8 cellular contexts compared by ENCODE assay signal in genomic region chr2:26961603-26962184, GRCh38. TPM values are rescaled to one million over a fixed set of nuclear protein-coding genes. Genes with fewer than 3 reads are reported as not detected.
DNase-seq lines count a peak whose midpoint lies in the region; ATAC-seq and TF ChIP-seq lines count a peak whose summit lies in the region.

No MANE protein-coding gene starts in this region.

- peaks cover 29% of the 10 kb centered on the region for H3K27me3 Mint-ChIP-seq in CD4-positive, CD25-positive, alpha-beta regulatory T cell

- H3K9me3 Mint-ChIP-seq in CD4-positive, CD25-positive, alpha-beta regulatory T cell, result peaks cover 0 to 1% (median 0%) of the 10 kb centered on the region in 7 donors

- ATAC-seq in CD4-positive, CD25-positive, alpha-beta regulatory T cell (ENCODE audit: low read depth in 2 of 2), result peak; percentile 78 to 82
- ATAC-seq in HG03439 (IDR thresholded peaks at IDR 0.05; ENCODE audit: unreplicated experiment) (peak; percentile 73), lower lobe of right lung (peak; percentile 96 to 97), GM18517 (IDR thresholded peaks at IDR 0.05; ENCODE audit: unreplicated experiment) (no peak)

- H3K27ac ChIP-seq in CD4-positive, CD25-positive, alpha-beta regulatory T cell (ENCODE audit: insufficient read depth, low read length, poor library complexity, severe bottlenecking), result no peak overlapping the region
- H3K27ac ChIP-seq in dorsolateral prefrontal cortex (peak overlapping the region in 3 of 59 donors; percentile 28 to 44 (median 29)), lower lobe of right lung (no peak overlapping the region)

- H3K4me3 ChIP-seq in CD4-positive, CD25-positive, alpha-beta regulatory T cell (ENCODE audit: low read depth, low read length), result no peak overlapping the region
- H3K4me3 ChIP-seq in dorsolateral prefrontal cortex, result peak overlapping the region in 32 of 59 donors; percentile 2 to 48 (median 30)
- no peak overlapping the region for H3K4me3 ChIP-seq in lower lobe of right lung

- H3K4me1 ChIP-seq in CD4-positive, CD25-positive, alpha-beta regulatory T cell (ENCODE audit: control insufficient read depth, insufficient read depth, low read length, poor library complexity, severe bottlenecking), result no peaks in the 10 kb centered on the region
- peaks cover 6% of the 10 kb centered on the region for H3K4me1 ChIP-seq in lower lobe of right lung

- peaks cover 4% of the 10 kb centered on the region for H3K27me3 ChIP-seq in CD4-positive, CD25-positive, alpha-beta regulatory T cell (ENCODE audit: control insufficient read depth, insufficient read depth, low read length)
- peaks cover 0 to 25% (median 0%) of the 10 kb centered on the region in 45 donors for H3K27me3 ChIP-seq in dorsolateral prefrontal cortex
- H3K27me3 ChIP-seq in lower lobe of right lung (ENCODE audit: low read depth), result peaks cover 17% of the 10 kb centered on the region

- intact Hi-C loops in dorsolateral prefrontal cortex (cut with DNase I) (loop anchor here (1.0 to 10.0 kb wide), 4 partner anchors 55 to 363 kb away; partner anchors contain the start of genes KHK (in 1 of the 2) and MPV17 (in 1 of the 2)), lower lobe of right lung (cut with DNase I) (loop anchor here (5.0 kb wide), 1 partner anchor 56 kb away; no protein-coding TSS in a partner anchor)

- peak; percentile 63 to 77 (median 73) for DNase-seq in CD4-positive, CD25-positive, alpha-beta regulatory T cell
- peak; percentile 61 for DNase-seq in NCI-H526 treated with DMSO at 0.1 percent for 48 hours (lab: John Stamatoyannopoulos, UW)
- DNase-seq in activated CD4-positive, alpha-beta T cell treated with anti-CD3 and anti-CD28 coated beads, Interleukin-2, amount 50 U/mL, for 4 hours, result peak; percentile 69 to 77
- DNase-seq in dorsolateral prefrontal cortex, result peak; percentile 72 to 92 (median 87)
- DNase-seq in lower lobe of right lung, result peak; percentile 81
- DNase-seq in stimulated activated CD8-positive, alpha-beta memory T cell treated with anti-CD3 and anti-CD28 coated beads, Interleukin-12 subunit alpha, Interleukin-12 subunit beta, amount 100 ng/mL, for 24 hours (ENCODE audit: extremely low read depth), result peak; percentile 10

- no peaks in the 10 kb centered on the region for H3K36me3 ChIP-seq in CD4-positive, CD25-positive, alpha-beta regulatory T cell (ENCODE audit: control insufficient read depth, insufficient read depth, low read length)
- H3K36me3 ChIP-seq in lower lobe of right lung, result no peaks in the 10 kb centered on the region

- no peak overlapping the region for H3K4me3 Mint-ChIP-seq in CD4-positive, CD25-positive, alpha-beta regulatory T cell

- H3K36me3 Mint-ChIP-seq in CD4-positive, CD25-positive, alpha-beta regulatory T cell, result no peaks in the 10 kb centered on the region

- no peaks in the 10 kb centered on the region for H3K4me1 Mint-ChIP-seq in CD4-positive, CD25-positive, alpha-beta regulatory T cell

- no peak overlapping the region for H3K27ac Mint-ChIP-seq in CD4-positive, CD25-positive, alpha-beta regulatory T cell

- H3K9me3 ChIP-seq in CD4-positive, CD25-positive, alpha-beta regulatory T cell (ENCODE audit: control insufficient read depth in 2 of 2, low read length in 2 of 2), result no peaks in the 10 kb centered on the region
- H3K9me3 ChIP-seq in lower lobe of right lung, result no peaks in the 10 kb centered on the region

- TF ChIP-seq CTCF in dorsolateral prefrontal cortex (IDR thresholded peaks at IDR 0.05 in 54 of 56, conservative IDR thresholded peaks at IDR 0.05 in 2 of 56; ENCODE audit: low read depth in 1 of 56, partially characterized antibody in 56 of 56), result peak; percentile 81 to 100 (median 97)
- TF ChIP-seq CTCF in lower lobe of right lung (IDR thresholded peaks at IDR 0.05), result peak; percentile 99

RNA-seq across cellular contexts. Expression of gene MAPRE3, which starts 8.7 kb away (rescaled TPM):
- 1.7 TPM for total RNA-seq in CD4-positive, CD25-positive, alpha-beta regulatory T cell
- polyA plus RNA-seq in CD4-positive, CD25-positive, alpha-beta regulatory T cell, result under 1 TPM; 0.38 to 0.92 (median 0.63) TPM
- total RNA-seq in dorsolateral prefrontal cortex (100 to 1,000 TPM in 119 of 120 experiments, 10 to 100 TPM in 1; 97.4 to 247 (median 192) TPM), lower lobe of right lung (27.1 TPM)

Comparison
In these comparisons a context has a peak if more than half of its experiments do, and no peak if none do; other contexts are left out.
1. DNase-seq: peak in every context shown above with its lines; median percentile 87 in dorsolateral prefrontal cortex; 81 in lower lobe of right lung; 73 in CD4-positive, CD25-positive, alpha-beta regulatory T cell; 73 in activated CD4-positive, alpha-beta T cell treated with anti-CD3 and anti-CD28 coated beads, Interleukin-2, amount 50 U/mL, for 4 hours; 61 in NCI-H526 treated with DMSO at 0.1 percent for 48 hours; 10 in stimulated activated CD8-positive, alpha-beta memory T cell treated with anti-CD3 and anti-CD28 coated beads, Interleukin-12 subunit alpha, Interleukin-12 subunit beta, amount 100 ng/mL, for 24 hours.
2. H3K4me3 ChIP-seq: peak in dorsolateral prefrontal cortex (32 of 59); none in CD4-positive, CD25-positive, alpha-beta regulatory T cell (single experiment) and lower lobe of right lung (single experiment).
3. RNA of gene MAPRE3, which starts 8.7 kb away (total RNA-seq): 97.4 to 247 TPM in dorsolateral prefrontal cortex and 27.1 TPM in lower lobe of right lung (single experiment); 1.7 TPM in CD4-positive, CD25-positive, alpha-beta regulatory T cell (single experiment); every median in the first group is over 10 times any median in the second.